In the genomic region with DNA sequence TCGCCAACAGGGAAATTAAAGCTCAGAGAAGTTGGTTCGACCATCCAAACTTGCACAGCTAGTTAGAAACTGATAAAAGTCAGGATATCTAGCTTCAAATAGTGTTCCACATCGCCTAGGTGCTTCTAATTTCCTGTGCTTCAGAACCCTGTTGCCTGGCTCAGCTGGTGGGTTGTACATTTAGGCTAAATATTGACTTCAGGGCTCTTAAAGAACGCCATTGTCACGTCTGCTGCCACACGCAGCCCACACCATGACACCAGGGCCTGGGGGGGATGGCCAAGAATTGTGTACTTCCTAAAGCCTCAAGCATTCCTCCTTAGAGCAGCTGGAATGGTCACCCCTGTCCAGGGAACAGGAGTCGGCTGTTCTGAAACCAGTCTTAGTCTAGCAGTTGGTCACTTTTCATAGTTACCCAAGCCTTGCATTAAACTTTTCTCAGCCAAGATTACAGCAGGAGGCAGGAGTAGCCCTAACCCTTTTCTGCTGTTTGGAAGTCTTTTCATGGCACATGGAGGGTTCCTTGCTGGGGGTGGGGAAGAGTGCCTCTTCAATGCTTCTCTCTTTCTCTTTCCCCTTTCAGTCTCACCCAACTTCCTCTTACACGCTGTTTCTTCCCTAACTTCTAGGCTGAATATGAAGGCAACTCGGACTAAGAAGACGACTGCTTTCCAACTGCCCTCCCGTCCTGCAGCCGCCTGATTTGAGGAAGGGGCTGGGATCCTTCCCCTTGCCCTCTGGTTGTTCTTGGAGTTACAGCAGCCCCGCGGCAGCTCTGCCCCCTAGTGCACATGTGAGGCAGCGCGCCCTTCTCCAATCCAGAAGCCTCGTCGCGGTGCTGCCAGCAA, we compare ENCODE assay signal across 1 cellular context.
A peak's percentile ranks its signal among the peaks of the same experiment; 100 is the strongest.
TF ChIP-seq lines count a peak whose summit lies in the region.

No MANE protein-coding gene starts in this region.

TF ChIP-seq in GM12878, 131 proteins besides CTCF, POLR2A, EP300 and RAD21 (continued from another document and continues in another):
- TF ChIP-seq, protein P1, sequence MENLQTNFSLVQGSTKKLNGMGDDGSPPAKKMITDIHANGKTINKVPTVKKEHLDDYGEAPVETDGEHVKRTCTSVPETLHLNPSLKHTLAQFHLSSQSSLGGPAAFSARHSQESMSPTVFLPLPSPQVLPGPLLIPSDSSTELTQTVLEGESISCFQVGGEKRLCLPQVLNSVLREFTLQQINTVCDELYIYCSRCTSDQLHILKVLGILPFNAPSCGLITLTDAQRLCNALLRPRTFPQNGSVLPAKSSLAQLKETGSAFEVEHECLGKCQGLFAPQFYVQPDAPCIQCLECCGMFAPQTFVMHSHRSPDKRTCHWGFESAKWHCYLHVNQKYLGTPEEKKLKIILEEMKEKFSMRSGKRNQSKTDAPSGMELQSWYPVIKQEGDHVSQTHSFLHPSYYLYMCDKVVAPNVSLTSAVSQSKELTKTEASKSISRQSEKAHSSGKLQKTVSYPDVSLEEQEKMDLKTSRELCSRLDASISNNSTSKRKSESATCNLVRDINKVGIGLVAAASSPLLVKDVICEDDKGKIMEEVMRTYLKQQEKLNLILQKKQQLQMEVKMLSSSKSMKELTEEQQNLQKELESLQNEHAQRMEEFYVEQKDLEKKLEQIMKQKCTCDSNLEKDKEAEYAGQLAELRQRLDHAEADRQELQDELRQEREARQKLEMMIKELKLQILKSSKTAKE (IDR thresholded peaks at IDR 0.05; ENCODE audit: low read depth, poor library complexity, severe bottlenecking): peak; percentile 76
- TF ChIP-seq, protein P2, sequence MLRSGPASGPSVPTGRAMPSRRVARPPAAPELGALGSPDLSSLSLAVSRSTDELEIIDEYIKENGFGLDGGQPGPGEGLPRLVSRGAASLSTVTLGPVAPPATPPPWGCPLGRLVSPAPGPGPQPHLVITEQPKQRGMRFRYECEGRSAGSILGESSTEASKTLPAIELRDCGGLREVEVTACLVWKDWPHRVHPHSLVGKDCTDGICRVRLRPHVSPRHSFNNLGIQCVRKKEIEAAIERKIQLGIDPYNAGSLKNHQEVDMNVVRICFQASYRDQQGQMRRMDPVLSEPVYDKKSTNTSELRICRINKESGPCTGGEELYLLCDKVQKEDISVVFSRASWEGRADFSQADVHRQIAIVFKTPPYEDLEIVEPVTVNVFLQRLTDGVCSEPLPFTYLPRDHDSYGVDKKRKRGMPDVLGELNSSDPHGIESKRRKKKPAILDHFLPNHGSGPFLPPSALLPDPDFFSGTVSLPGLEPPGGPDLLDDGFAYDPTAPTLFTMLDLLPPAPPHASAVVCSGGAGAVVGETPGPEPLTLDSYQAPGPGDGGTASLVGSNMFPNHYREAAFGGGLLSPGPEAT (IDR thresholded peaks at IDR 0.05; ENCODE audit: low read depth): peak; percentile 44; the same call in 1 of the 2 replicates
- TF ChIP-seq SMARCA5 (IDR thresholded peaks at IDR 0.05) (peak; percentile 70; the same call in 1 of the 2 replicates), SPI1 (IDR thresholded peaks at IDR 0.05; ENCODE audit: borderline replicate concordance, insufficient read depth, low read depth, low read length) (peak; percentile 25; the same call in 1 of the 2 replicates), GATAD2B (conservative IDR thresholded peaks at IDR 0.05; ENCODE audit: low read depth) (0 out of 2 replicates have a peak, but pooled peaks have one; percentile 21), DPF2 (IDR thresholded peaks at IDR 0.05) (0 out of 2 replicates have a peak, but pooled peaks have one; percentile 39), MYC (IDR thresholded peaks at IDR 0.05; ENCODE audit: insufficient read depth, insufficient read length, insufficient replicate concordance, low read length, severe bottlenecking) (no peak), SIX5 (IDR thresholded peaks at IDR 0.05; ENCODE audit: low read depth, low read length, severe bottlenecking) (no peak), IKZF1 (conservative IDR thresholded peaks at IDR 0.05) (peak; percentile 77), MTA2 (IDR thresholded peaks at IDR 0.05; ENCODE audit: low read depth) (peak; percentile 31; the same call in 1 of the 2 replicates), STAT3 (IDR thresholded peaks at IDR 0.05; ENCODE audit: low read depth, low read length) (no peak), GABPA (IDR thresholded peaks at IDR 0.05; ENCODE audit: low read depth) (no peak), ETV6 (conservative IDR thresholded peaks at IDR 0.05 in 1 of 2, IDR thresholded peaks at IDR 0.05 in 1 of 2; ENCODE audit: borderline replicate concordance in 1 of 2, low read depth in 1 of 2) (peak in 1 of 2 experiments; percentile 48; a peak in 1 of 4 replicates), CHD2 (IDR thresholded peaks at IDR 0.05; ENCODE audit: borderline replicate concordance, low read depth, low read length) (peak; percentile 38; the same call in 1 of the 2 replicates), IRF4 (IDR thresholded peaks at IDR 0.05; ENCODE audit: low read depth, low read length) (0 out of 2 replicates have a peak, but pooled peaks have one; percentile 7), CEBPB (IDR thresholded peaks at IDR 0.05; ENCODE audit: borderline replicate concordance in 1 of 2, low read depth in 2 of 2, low read length in 2 of 2) (no peak), YY1 (IDR thresholded peaks at IDR 0.05; ENCODE audit: low read depth, low read length) (peak; percentile 51), SREBF1 (IDR thresholded peaks at IDR 0.05; ENCODE audit: low read length) (no peak), SMC3 (IDR thresholded peaks at IDR 0.05; ENCODE audit: borderline replicate concordance, low read length) (peak; percentile 94), NBN (IDR thresholded peaks at IDR 0.05) (peak; percentile 83), HDGF (IDR thresholded peaks at IDR 0.05) (0 out of 2 replicates have a peak, but pooled peaks have one; percentile 29), IKZF2 (IDR thresholded peaks at IDR 0.05) (peak; percentile 50 to 53; a peak in 3 of 4 replicates), ZNF207 (IDR thresholded peaks at IDR 0.05; ENCODE audit: borderline replicate concordance) (peak; percentile 49; the same call in 1 of the 2 replicates), YBX1 (IDR thresholded peaks at IDR 0.05) (peak; percentile 59; the same call in 1 of the 2 replicates), ZZZ3 (IDR thresholded peaks at IDR 0.05; ENCODE audit: control insufficient read depth, insufficient read length, low read depth) (no peak)
- TF ChIP-seq, protein P3, sequence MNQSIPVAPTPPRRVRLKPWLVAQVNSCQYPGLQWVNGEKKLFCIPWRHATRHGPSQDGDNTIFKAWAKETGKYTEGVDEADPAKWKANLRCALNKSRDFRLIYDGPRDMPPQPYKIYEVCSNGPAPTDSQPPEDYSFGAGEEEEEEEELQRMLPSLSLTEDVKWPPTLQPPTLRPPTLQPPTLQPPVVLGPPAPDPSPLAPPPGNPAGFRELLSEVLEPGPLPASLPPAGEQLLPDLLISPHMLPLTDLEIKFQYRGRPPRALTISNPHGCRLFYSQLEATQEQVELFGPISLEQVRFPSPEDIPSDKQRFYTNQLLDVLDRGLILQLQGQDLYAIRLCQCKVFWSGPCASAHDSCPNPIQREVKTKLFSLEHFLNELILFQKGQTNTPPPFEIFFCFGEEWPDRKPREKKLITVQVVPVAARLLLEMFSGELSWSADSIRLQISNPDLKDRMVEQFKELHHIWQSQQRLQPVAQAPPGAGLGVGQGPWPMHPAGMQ (IDR thresholded peaks at IDR 0.05; ENCODE audit: borderline replicate concordance): no peak
- TF ChIP-seq, protein P4, sequence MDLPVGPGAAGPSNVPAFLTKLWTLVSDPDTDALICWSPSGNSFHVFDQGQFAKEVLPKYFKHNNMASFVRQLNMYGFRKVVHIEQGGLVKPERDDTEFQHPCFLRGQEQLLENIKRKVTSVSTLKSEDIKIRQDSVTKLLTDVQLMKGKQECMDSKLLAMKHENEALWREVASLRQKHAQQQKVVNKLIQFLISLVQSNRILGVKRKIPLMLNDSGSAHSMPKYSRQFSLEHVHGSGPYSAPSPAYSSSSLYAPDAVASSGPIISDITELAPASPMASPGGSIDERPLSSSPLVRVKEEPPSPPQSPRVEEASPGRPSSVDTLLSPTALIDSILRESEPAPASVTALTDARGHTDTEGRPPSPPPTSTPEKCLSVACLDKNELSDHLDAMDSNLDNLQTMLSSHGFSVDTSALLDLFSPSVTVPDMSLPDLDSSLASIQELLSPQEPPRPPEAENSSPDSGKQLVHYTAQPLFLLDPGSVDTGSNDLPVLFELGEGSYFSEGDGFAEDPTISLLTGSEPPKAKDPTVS (IDR thresholded peaks at IDR 0.05; ENCODE audit: low read depth, low read length): 0 out of 2 replicates have a peak, but pooled peaks have one; percentile 26
- TF ChIP-seq, protein P5, sequence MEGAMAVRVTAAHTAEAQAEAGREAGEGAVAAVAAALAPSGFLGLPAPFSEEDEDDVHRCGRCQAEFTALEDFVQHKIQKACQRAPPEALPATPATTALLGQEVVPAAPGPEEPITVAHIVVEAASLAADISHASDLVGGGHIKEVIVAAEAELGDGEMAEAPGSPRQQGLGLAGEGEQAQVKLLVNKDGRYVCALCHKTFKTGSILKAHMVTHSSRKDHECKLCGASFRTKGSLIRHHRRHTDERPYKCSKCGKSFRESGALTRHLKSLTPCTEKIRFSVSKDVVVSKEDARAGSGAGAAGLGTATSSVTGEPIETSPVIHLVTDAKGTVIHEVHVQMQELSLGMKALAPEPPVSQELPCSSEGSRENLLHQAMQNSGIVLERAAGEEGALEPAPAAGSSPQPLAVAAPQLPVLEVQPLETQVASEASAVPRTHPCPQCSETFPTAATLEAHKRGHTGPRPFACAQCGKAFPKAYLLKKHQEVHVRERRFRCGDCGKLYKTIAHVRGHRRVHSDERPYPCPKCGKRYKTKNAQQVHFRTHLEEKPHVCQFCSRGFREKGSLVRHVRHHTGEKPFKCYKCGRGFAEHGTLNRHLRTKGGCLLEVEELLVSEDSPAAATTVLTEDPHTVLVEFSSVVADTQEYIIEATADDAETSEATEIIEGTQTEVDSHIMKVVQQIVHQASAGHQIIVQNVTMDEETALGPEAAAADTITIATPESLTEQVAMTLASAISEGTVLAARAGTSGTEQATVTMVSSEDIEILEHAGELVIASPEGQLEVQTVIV (IDR thresholded peaks at IDR 0.05; ENCODE audit: borderline replicate concordance, partially characterized antibody): no peak
- TF ChIP-seq, protein P6, sequence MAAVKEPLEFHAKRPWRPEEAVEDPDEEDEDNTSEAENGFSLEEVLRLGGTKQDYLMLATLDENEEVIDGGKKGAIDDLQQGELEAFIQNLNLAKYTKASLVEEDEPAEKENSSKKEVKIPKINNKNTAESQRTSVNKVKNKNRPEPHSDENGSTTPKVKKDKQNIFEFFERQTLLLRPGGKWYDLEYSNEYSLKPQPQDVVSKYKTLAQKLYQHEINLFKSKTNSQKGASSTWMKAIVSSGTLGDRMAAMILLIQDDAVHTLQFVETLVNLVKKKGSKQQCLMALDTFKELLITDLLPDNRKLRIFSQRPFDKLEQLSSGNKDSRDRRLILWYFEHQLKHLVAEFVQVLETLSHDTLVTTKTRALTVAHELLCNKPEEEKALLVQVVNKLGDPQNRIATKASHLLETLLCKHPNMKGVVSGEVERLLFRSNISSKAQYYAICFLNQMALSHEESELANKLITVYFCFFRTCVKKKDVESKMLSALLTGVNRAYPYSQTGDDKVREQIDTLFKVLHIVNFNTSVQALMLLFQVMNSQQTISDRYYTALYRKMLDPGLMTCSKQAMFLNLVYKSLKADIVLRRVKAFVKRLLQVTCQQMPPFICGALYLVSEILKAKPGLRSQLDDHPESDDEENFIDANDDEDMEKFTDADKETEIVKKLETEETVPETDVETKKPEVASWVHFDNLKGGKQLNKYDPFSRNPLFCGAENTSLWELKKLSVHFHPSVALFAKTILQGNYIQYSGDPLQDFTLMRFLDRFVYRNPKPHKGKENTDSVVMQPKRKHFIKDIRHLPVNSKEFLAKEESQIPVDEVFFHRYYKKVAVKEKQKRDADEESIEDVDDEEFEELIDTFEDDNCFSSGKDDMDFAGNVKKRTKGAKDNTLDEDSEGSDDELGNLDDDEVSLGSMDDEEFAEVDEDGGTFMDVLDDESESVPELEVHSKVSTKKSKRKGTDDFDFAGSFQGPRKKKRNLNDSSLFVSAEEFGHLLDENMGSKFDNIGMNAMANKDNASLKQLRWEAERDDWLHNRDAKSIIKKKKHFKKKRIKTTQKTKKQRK (IDR thresholded peaks at IDR 0.05; ENCODE audit: low read depth, low read length): no peak
- TF ChIP-seq, protein P7, sequence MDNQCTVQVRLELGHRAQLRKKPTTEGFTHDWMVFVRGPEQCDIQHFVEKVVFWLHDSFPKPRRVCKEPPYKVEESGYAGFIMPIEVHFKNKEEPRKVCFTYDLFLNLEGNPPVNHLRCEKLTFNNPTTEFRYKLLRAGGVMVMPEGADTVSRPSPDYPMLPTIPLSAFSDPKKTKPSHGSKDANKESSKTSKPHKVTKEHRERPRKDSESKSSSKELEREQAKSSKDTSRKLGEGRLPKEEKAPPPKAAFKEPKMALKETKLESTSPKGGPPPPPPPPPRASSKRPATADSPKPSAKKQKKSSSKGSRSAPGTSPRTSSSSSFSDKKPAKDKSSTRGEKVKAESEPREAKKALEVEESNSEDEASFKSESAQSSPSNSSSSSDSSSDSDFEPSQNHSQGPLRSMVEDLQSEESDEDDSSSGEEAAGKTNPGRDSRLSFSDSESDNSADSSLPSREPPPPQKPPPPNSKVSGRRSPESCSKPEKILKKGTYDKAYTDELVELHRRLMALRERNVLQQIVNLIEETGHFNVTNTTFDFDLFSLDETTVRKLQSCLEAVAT (IDR thresholded peaks at IDR 0.05): no peak
- TF ChIP-seq, protein P8, sequence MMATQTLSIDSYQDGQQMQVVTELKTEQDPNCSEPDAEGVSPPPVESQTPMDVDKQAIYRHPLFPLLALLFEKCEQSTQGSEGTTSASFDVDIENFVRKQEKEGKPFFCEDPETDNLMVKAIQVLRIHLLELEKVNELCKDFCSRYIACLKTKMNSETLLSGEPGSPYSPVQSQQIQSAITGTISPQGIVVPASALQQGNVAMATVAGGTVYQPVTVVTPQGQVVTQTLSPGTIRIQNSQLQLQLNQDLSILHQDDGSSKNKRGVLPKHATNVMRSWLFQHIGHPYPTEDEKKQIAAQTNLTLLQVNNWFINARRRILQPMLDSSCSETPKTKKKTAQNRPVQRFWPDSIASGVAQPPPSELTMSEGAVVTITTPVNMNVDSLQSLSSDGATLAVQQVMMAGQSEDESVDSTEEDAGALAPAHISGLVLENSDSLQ (IDR thresholded peaks at IDR 0.05): no peak
